Comparison of ENCODE assay signal across 12 cellular contexts in the genomic region with DNA sequence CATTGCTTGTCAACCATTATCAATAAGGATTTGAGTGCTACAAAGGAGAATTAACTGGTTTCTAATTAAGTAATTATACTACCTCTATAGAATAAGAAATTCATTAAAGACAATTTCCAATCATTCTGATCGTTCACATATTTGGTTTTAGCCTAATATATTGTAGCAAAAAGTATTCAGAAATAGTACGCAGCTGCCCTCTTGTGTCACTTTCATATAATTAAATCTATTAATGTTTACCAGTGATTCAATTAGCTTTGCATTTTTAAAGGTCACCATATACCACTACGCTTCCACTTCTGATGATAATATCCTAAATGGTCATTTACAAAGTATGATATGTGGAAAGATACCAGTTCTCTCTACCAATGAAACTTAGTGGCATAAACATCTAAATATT.
A peak's percentile ranks its signal among the peaks of the same experiment; 100 is the strongest.
DNase-seq lines count a peak whose midpoint lies in the region; ATAC-seq and TF ChIP-seq lines count a peak whose summit lies in the region.
"Had no signal": no experiment of that assay in that cellular context is flagged by ENCODE, and none has a peak within 500 bp of the region (broad histone marks: within the 10 kb centered on the region; RNA-seq: fewer than 3 reads in every experiment).

No MANE protein-coding gene starts in this region.

- H3K36me3 Mint-ChIP-seq in Caco-2 (ENCODE audit: insufficient read depth, unreplicated experiment) (no peaks in the 10 kb centered on the region), mesothelial cell of epicardium (no peaks in the 10 kb centered on the region)

- no TSS peak for BruUV-seq in Caco-2 (replicated peaks; lab: Mats Ljungman, UMichigan)

- H3K27me3 ChIP-seq in Caco-2 (replicated peaks; ENCODE audit: control insufficient read depth, insufficient read depth, low read length), result no peaks in the 10 kb centered on the region
- H3K27me3 ChIP-seq: esophagus squamous epithelium, upper lobe of left lung had no signal

- no peak for ATAC-seq in HG03039 (IDR thresholded peaks at IDR 0.05; ENCODE audit: unreplicated experiment)
- ATAC-seq in GM18517 (IDR thresholded peaks at IDR 0.05; ENCODE audit: unreplicated experiment), result no peak
- ATAC-seq in HG02759 (IDR thresholded peaks at IDR 0.05; ENCODE audit: unreplicated experiment), result no peak

- H3K36me3 ChIP-seq in Caco-2 (ENCODE audit: control insufficient read depth, insufficient read depth, low read length), result no peaks in the 10 kb centered on the region
- H3K36me3 ChIP-seq: esophagus squamous epithelium, HAP-1, upper lobe of left lung had no signal

- intact Hi-C loops in Caco-2 (cut with micrococcal nuclease; ENCODE audit: unreplicated experiment), result loop anchor here (1.0 to 10.0 kb wide), 2 partner anchors 384 to 950 kb away; no protein-coding TSS in a partner anchor

- H3K9me3 ChIP-seq in Caco-2, result no peaks in the 10 kb centered on the region
- H3K9me3 ChIP-seq: esophagus squamous epithelium, HAP-1, upper lobe of left lung had no signal

- no peak overlapping the region for H3K4me3 Mint-ChIP-seq in Caco-2 (ENCODE audit: unreplicated experiment)
- H3K4me3 Mint-ChIP-seq in mesothelial cell of epicardium, result no peak overlapping the region

- peak; percentile 19 to 22 for TF ChIP-seq CTCF in Caco-2 (IDR thresholded peaks at IDR 0.05; ENCODE audit: insufficient read depth in 1 of 2, low read depth in 1 of 2, low read length in 1 of 2, severe bottlenecking in 1 of 2, unreplicated experiment in 1 of 2)
- TF ChIP-seq CTCF in cardiac fibroblast (IDR thresholded peaks at IDR 0.05; ENCODE audit: low read depth, low read length), result peak; percentile 21
- peak; percentile 56 for TF ChIP-seq CTCF in mesothelial cell of epicardium (IDR thresholded peaks at IDR 0.05; ENCODE audit: unreplicated experiment)

- H3K27ac Mint-ChIP-seq in Caco-2 (ENCODE audit: unreplicated experiment) (no peak overlapping the region), mesothelial cell of epicardium (no peak overlapping the region)

- no peaks in the 10 kb centered on the region for H3K4me1 ChIP-seq in Caco-2
- H3K4me1 ChIP-seq: HAP-1, upper lobe of left lung had no signal

- no peak overlapping the region for H3K4me3 ChIP-seq in Caco-2 (ENCODE audit: low read depth, low read length)
- H3K4me3 ChIP-seq in cardiac fibroblast (replicated peaks in 1 of 2; ENCODE audit: low read depth in 2 of 2, low read length in 2 of 2), result no peak overlapping the region
- H3K4me3 ChIP-seq: esophagus squamous epithelium, HAP-1, upper lobe of left lung had no signal

- POLR2A ChIA-PET in Caco-2 (lab: Charles Lee), result no interaction called here

- H3K27me3 Mint-ChIP-seq in Caco-2 (ENCODE audit: insufficient read depth, unreplicated experiment) (peaks cover 12% of the 10 kb centered on the region), mesothelial cell of epicardium (ENCODE audit: low read depth) (no peaks in the 10 kb centered on the region)

- no peaks in the 10 kb centered on the region for H3K9me3 Mint-ChIP-seq in Caco-2 (ENCODE audit: unreplicated experiment)
- peaks cover 3% of the 10 kb centered on the region for H3K9me3 Mint-ChIP-seq in mesothelial cell of epicardium

- no peaks in the 10 kb centered on the region for H3K4me1 Mint-ChIP-seq in Caco-2 (ENCODE audit: low read depth, unreplicated experiment)
- peaks cover 27% of the 10 kb centered on the region for H3K4me1 Mint-ChIP-seq in mesothelial cell of epicardium

- no peak for DNase-seq in Caco-2
- peak; percentile 27 for DNase-seq in NAMALWA (ENCODE audit: low spot score)
- peak; percentile 43 to 48 for DNase-seq in cardiac fibroblast (ENCODE audit: low read depth in 2 of 2)
- no peak for DNase-seq in mesothelial cell of epicardium (ENCODE audit: low spot score in 2 of 2, unreplicated experiment in 2 of 2)
- no peak for DNase-seq in COLO668 (lab: John Stamatoyannopoulos, UW; ENCODE audit: unreplicated experiment)
- DNase-seq: esophagus squamous epithelium; stimulated activated CD4-positive, alpha-beta T cell treated with anti-CD3 and anti-CD28 coated beads, Interleukin-12 subunit alpha, Interleukin-12 subunit beta, amount 100 ng/mL, for 4 hours; upper lobe of left lung had no signal

- CTCF ChIA-PET in Caco-2 (lab: Charles Lee), result interaction anchor here (1.0 to 1.3 kb wide), 2 partner anchors 950 to 1356 kb away, joined by 3 read pairs; no protein-coding TSS in a partner anchor

Comparison
In these comparisons a context has a peak if more than half of its experiments do, and no peak if none do; other contexts are left out.
1. DNase-seq: peak in NAMALWA (single experiment) and cardiac fibroblast (2 of 2); none in Caco-2 (0 of 2), mesothelial cell of epicardium (0 of 2) and COLO668 (single experiment).
2. Peak in every context shown above with its lines, with median percentiles within 50 percentile points of each other: CTCF ChIP-seq.